ENCODE assay signal across 8 cellular contexts in the genomic region with DNA sequence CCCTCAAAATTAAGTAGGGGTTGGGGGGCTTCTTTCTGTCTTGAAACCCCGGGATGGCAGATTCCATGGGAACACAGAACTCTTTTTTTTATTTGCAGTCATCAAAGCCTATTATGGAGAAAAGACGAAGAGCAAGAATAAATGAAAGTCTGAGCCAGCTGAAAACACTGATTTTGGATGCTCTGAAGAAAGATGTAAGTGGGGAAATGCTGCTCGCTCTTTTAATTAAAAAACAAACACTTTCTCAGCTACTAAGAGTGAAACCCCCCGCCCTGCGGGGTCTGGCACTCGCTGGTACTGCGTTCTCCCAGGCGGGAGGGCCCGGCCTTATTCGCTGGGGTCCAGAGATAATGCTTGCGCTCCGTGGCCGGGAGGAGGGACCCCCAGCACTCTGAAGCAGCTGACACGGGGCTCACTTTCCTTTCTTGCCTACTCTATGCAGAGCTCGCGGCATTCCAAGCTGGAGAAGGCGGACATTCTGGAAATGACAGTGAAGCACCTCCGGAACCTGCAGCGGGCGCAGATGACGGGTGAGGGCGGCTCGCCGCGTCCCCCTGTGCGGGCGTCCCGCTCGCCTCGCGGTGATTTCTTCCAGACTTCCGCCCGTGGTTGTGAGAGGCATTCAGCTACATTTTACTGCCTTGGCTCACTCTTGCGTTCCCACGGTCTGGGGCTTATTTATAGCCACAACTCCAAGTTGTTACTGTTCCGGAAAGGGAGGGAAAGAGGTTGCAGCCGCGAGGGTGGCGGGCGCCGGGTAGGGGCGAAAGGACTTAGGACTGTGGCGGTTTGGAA. TPM values are rescaled to one million over a fixed set of nuclear protein-coding genes. Genes with fewer than 3 reads are reported as not detected.
DNase-seq lines count a peak whose midpoint lies in the region; ATAC-seq and TF ChIP-seq lines count a peak whose summit lies in the region.

No MANE protein-coding gene starts in this region.

- no peak overlapping the region for H3K27ac Mint-ChIP-seq in activated T-cell treated with anti-CD3 and anti-CD28 coated beads, Interleukin-2, amount 50 U/mL, for 72 hours

- H3K27me3 ChIP-seq in neutrophil: peaks cover 99% of the 10 kb centered on the region

- H3K36me3 ChIP-seq in neutrophil: no peaks in the 10 kb centered on the region

- peaks cover 41 to 53% of the 10 kb centered on the region in 2 experiments for H3K4me1 ChIP-seq in neutrophil (ENCODE audit: control insufficient read depth in 1 of 2, insufficient read depth in 1 of 2, low read depth in 1 of 2, low read length in 1 of 2)

- DNase-seq in GM03348 (ENCODE audit: low spot score) (peak; percentile 53), NCI-H146 (lab: John Stamatoyannopoulos, UW) (peak; percentile 68), foreskin fibroblast (peak; percentile 66 to 69), MV-4-11 (lab: John Stamatoyannopoulos, UW) (no peak)
- peak; percentile 43 to 47 for DNase-seq in activated T-cell treated with anti-CD3 and anti-CD28 coated beads, Interleukin-2, amount 50 U/mL, for 72 hours

- TF ChIP-seq CTCF in foreskin fibroblast (IDR thresholded peaks at IDR 0.05; ENCODE audit: low read depth, low read length) (no peak), neutrophil (IDR thresholded peaks at IDR 0.05) (no peak)

- H3K36me3 Mint-ChIP-seq in activated T-cell treated with anti-CD3 and anti-CD28 coated beads, Interleukin-2, amount 50 U/mL, for 72 hours (ENCODE audit: insufficient read depth in 2 of 2): peaks cover 0 to 4% of the 10 kb centered on the region in 2 donors

- peaks cover 70% of the 10 kb centered on the region for H3K27me3 Mint-ChIP-seq in activated T-cell treated with anti-CD3 and anti-CD28 coated beads, Interleukin-2, amount 50 U/mL, for 72 hours (ENCODE audit: low read depth)

- no peaks in the 10 kb centered on the region for H3K9me3 ChIP-seq in neutrophil

- H3K4me1 Mint-ChIP-seq in activated T-cell treated with anti-CD3 and anti-CD28 coated beads, Interleukin-2, amount 50 U/mL, for 72 hours (ENCODE audit: low read depth): peaks cover 50% of the 10 kb centered on the region

- H3K4me3 ChIP-seq in foreskin fibroblast (ENCODE audit: low read depth in 1 of 2, low read length in 2 of 2) (peak overlapping the region; percentile 60 to 65), neutrophil (ENCODE audit: low read depth in 1 of 2, low read length in 1 of 2) (peak overlapping the region; percentile 55 to 65)

- peak overlapping the region; percentile 84 to 88 for H3K4me3 Mint-ChIP-seq in activated T-cell treated with anti-CD3 and anti-CD28 coated beads, Interleukin-2, amount 50 U/mL, for 72 hours

- no peak overlapping the region for H3K27ac ChIP-seq in neutrophil

- no peak for ATAC-seq in activated T-cell treated with anti-CD3 and anti-CD28 coated beads, Interleukin-2, amount 50 U/mL, for 72 hours (replicated peaks in 1 of 2)
- ATAC-seq in HG03025 (IDR thresholded peaks at IDR 0.05; ENCODE audit: low FRiP score, unreplicated experiment) (no peak), HG03354 (IDR thresholded peaks at IDR 0.05; ENCODE audit: poor library complexity, severe bottlenecking, unreplicated experiment) (no peak)

- no peaks in the 10 kb centered on the region for H3K9me3 Mint-ChIP-seq in activated T-cell treated with anti-CD3 and anti-CD28 coated beads, Interleukin-2, amount 50 U/mL, for 72 hours

RNA-seq across cellular contexts. Expression of a gene that starts 0.8 kb away (rescaled TPM):
- total RNA-seq in activated T-cell treated with anti-CD3 and anti-CD28 coated beads, Interleukin-2, amount 50 U/mL, for 72 hours: under 1 TPM; 0.81 to 0.91 TPM
